In genomic region chr10:51214207-51214896, GRCh38 we compare ENCODE assay signal across 26 cellular contexts.
A peak's percentile ranks its signal among the peaks of the same experiment; 100 is the strongest.
DNase-seq lines count a peak whose midpoint lies in the region; ATAC-seq and TF ChIP-seq lines count a peak whose summit lies in the region.
"Had no signal": no experiment of that assay in that cellular context is flagged by ENCODE, and none has a peak within 500 bp of the region (broad histone marks: within the 10 kb centered on the region; RNA-seq: fewer than 3 reads in every experiment).

No MANE protein-coding gene starts in this region.

- intact Hi-C loops in adrenal gland (cut with DNase I): no loop called here
- intact Hi-C loops in left ventricle myocardium inferior (cut with micrococcal nuclease): no loop called here

- H3K4me1 ChIP-seq in adrenal gland (replicated peaks in 1 of 2) (peaks cover 8 to 19% of the 10 kb centered on the region in 2 donors), left ventricle myocardium inferior (peaks cover 24% of the 10 kb centered on the region)
- H3K4me1 ChIP-seq: Caco-2 had no signal

- H3K4me3 ChIP-seq in adrenal gland (peak overlapping the region in 1 of 4 donors; percentile 13), left ventricle myocardium inferior (no peak overlapping the region), foreskin fibroblast (ENCODE audit: low read depth in 1 of 2, low read length in 2 of 2) (no peak overlapping the region)

- peak overlapping the region; percentile 23 to 75 (median 69) for H3K27ac ChIP-seq in adrenal gland
- H3K27ac ChIP-seq in left ventricle myocardium inferior (replicated peaks): peak overlapping the region; percentile 58
- H3K27ac ChIP-seq: C4-2B had no signal

- H3K36me3 ChIP-seq in adrenal gland (replicated peaks in 1 of 2) (no peaks in the 10 kb centered on the region), left ventricle myocardium inferior (no peaks in the 10 kb centered on the region)

- ATAC-seq in GM19463 (IDR thresholded peaks at IDR 0.05; ENCODE audit: unreplicated experiment): no peak
- ATAC-seq: stimulated activated naive B cell treated with anti-CD40 and anti-IgM and Interleukin-4, amounts not matched to agents 10 μg/mL and 1 μg/mL and 100 μg/mL, for 72 hours had no signal

- DNase-seq in NCI-H524 (lab: John Stamatoyannopoulos, UW) (peak; percentile 6 to 30), NCI-H524 treated with DMSO at 0.1 percent for 48 hours (lab: John Stamatoyannopoulos, UW) (no peak), adrenal gland (peak in 2 of 7 donors; percentile 32 to 56), left ventricle myocardium inferior (no peak), retina (peak; percentile 17), NCI-H1092 (lab: John Stamatoyannopoulos, UW) (no peak), foreskin fibroblast (no peak)
- DNase-seq: 8988T; activated CD4-positive, alpha-beta memory T cell treated with anti-CD3 and anti-CD28 coated beads, Interleukin-2, amount 10 ng/mL, durations not matched to agents 7 days and 5 days; activated CD8-positive, alpha-beta memory T cell treated with anti-CD3 and anti-CD28 coated beads, Interleukin-2, amount 50 U/mL, for 48 hours; activated naive CD4-positive, alpha-beta T cell treated with anti-CD3 and anti-CD28 coated beads for 36 hours; Caco-2; DND-41; GF-D8; HFFc6; islet precursor cell; NCI-H1105; NCI-H187; NCI-H526 treated with DMSO at 0.1 percent for 48 hours; nucleus accumbens; stimulated activated naive B cell treated with anti-CD40 and anti-IgM and Interleukin-4, amounts not matched to agents 10 μg/mL and 1 μg/mL and 100 μg/mL, for 72 hours; substantia nigra; SW 1271; trophoblast cell had no signal

- H3K27me3 ChIP-seq in adrenal gland (no peaks in the 10 kb centered on the region), left ventricle myocardium inferior (ENCODE audit: low read depth) (no peaks in the 10 kb centered on the region)

- no peak for TF ChIP-seq POLR2A in adrenal gland (IDR thresholded peaks at IDR 0.05)

- TF ChIP-seq CTCF in adrenal gland (IDR thresholded peaks at IDR 0.05) (no peak), left ventricle myocardium inferior (IDR thresholded peaks at IDR 0.05; ENCODE audit: borderline replicate concordance) (no peak), foreskin fibroblast (IDR thresholded peaks at IDR 0.05; ENCODE audit: low read depth, low read length) (no peak)

- no peaks in the 10 kb centered on the region for H3K9me3 ChIP-seq in adrenal gland (replicated peaks in 1 of 3)
- H3K9me3 ChIP-seq in left ventricle myocardium inferior (replicated peaks): no peaks in the 10 kb centered on the region
- H3K9me3 ChIP-seq: Caco-2 had no signal

- WGBS in adrenal gland, 4 donors: 37 to 48% (median 42%) methylated on average over 7 of the region's 7 CpGs

Comparison
In these comparisons a context has a peak if more than half of its experiments do, and no peak if none do; other contexts are left out.
1. DNase-seq: peak in NCI-H524 (2 of 2) and retina (single experiment); none in NCI-H524 treated with DMSO at 0.1 percent for 48 hours (single experiment), left ventricle myocardium inferior (single experiment), NCI-H1092 (single experiment) and foreskin fibroblast (0 of 2).